In the genomic region with DNA sequence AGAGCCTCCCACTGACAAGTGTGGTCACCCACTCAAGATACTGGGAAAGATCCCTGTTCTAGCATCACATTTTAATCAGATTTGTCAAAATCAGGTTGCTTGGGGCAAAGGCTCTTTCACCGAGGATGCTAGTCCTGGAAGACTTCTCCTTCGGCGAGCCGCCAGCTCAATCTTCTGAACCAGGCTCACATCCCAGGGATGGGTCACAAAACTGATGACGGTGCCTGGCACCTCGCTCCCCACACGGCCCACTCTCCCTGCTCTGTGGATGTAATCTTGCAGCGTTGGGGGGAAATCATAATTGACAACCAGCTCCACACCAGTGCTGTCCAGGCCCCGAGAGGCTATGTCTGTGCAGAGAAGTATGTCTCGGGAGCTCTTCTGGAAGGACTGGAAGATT, we compare ENCODE assay signal across 9 cellular contexts. TPM values are rescaled to one million over a fixed set of nuclear protein-coding genes. Genes with fewer than 3 reads are reported as not detected.
DNase-seq lines count a peak whose midpoint lies in the region; ATAC-seq and TF ChIP-seq lines count a peak whose summit lies in the region.
"Had no signal": no experiment of that assay in that cellular context is flagged by ENCODE, and none has a peak within 500 bp of the region (broad histone marks: within the 10 kb centered on the region; RNA-seq: fewer than 3 reads in every experiment).

No MANE protein-coding gene starts in this region.

- H3K9me3 Mint-ChIP-seq in progenitor cell of endocrine pancreas (ENCODE audit: low read depth), result no peaks in the 10 kb centered on the region

- H3K36me3 Mint-ChIP-seq in progenitor cell of endocrine pancreas (ENCODE audit: insufficient read depth), result no peaks in the 10 kb centered on the region

- 0 out of 2 replicates have a peak, but pooled peaks cover 3% of the 10 kb centered on the region for H3F3A ChIP-seq in DOHH2 (ENCODE audit: control insufficient read depth, insufficient read depth)

- peaks cover 7% of the 10 kb centered on the region for H3K4me1 Mint-ChIP-seq in progenitor cell of endocrine pancreas (ENCODE audit: low read depth)

- H3K27ac Mint-ChIP-seq in progenitor cell of endocrine pancreas, result no peak overlapping the region

- H3K9me2 ChIP-seq in DOHH2 (replicated peaks; ENCODE audit: control insufficient read depth, low read length), result no peaks in the 10 kb centered on the region

- H3K4me3 ChIP-seq in DOHH2 (ENCODE audit: low read length), result peak overlapping the region; percentile 95
- H3K4me3 ChIP-seq in OCI-LY3 (ENCODE audit: low read length), result no peak overlapping the region; the same call in 1 of the 2 replicates
- peak overlapping the region; percentile 97 for H3K4me3 ChIP-seq in epithelial cell of esophagus (ENCODE audit: low read length)

- no peak overlapping the region for H2AFZ ChIP-seq in OCI-LY3 (ENCODE audit: low read depth, low read length)

- no peak for ATAC-seq in HG03378 (IDR thresholded peaks at IDR 0.05; ENCODE audit: unreplicated experiment)

- no peaks in the 10 kb centered on the region for H3K9me3 ChIP-seq in DOHH2 (ENCODE audit: control insufficient read depth, insufficient read depth, low read length)
- no peaks in the 10 kb centered on the region for H3K9me3 ChIP-seq in OCI-LY3 (ENCODE audit: insufficient read depth, low read length)

- DNase-seq in epithelial cell of esophagus (ENCODE audit: low read depth) (no peak), progenitor cell of endocrine pancreas (ENCODE audit: low spot score, unreplicated experiment) (no peak), substantia nigra (lab: John Stamatoyannopoulos, UW) (no peak), NCI-H1417 treated with DMSO at 0.1 percent for 48 hours (lab: John Stamatoyannopoulos, UW) (no peak)

- H3K4me3 Mint-ChIP-seq in progenitor cell of endocrine pancreas (ENCODE audit: low read depth), result peak overlapping the region; percentile 96

- H3K4me2 ChIP-seq in DOHH2 (ENCODE audit: low read length) (peak overlapping the region; percentile 98), OCI-LY3 (ENCODE audit: low read length) (peak overlapping the region; percentile 92; the same call in 1 of the 2 replicates)

- H3K27me3 ChIP-seq in DOHH2 (ENCODE audit: control insufficient read depth, low read length) (no peaks in the 10 kb centered on the region), OCI-LY3 (ENCODE audit: low read depth, low read length) (no peaks in the 10 kb centered on the region)

- H3K27me3 Mint-ChIP-seq in progenitor cell of endocrine pancreas, result no peaks in the 10 kb centered on the region

- TF ChIP-seq CTCF in DOHH2 (IDR thresholded peaks at IDR 0.05; ENCODE audit: low read depth, low read length, poor library complexity, severe bottlenecking) (no peak), OCI-LY3 (IDR thresholded peaks at IDR 0.05; ENCODE audit: low read depth, low read length) (no peak), epithelial cell of esophagus (IDR thresholded peaks at IDR 0.05; ENCODE audit: insufficient read depth, low read depth, low read length, missing control alignments) (no peak), progenitor cell of endocrine pancreas (IDR thresholded peaks at IDR 0.05; ENCODE audit: unreplicated experiment) (no peak)

- H3K9ac ChIP-seq in OCI-LY3 (ENCODE audit: low read length), result no peak overlapping the region

- H3K36me3 ChIP-seq in DOHH2 (ENCODE audit: control insufficient read depth, low read length), result peaks cover 42% of the 10 kb centered on the region
- H3K36me3 ChIP-seq in OCI-LY3 (replicated peaks; ENCODE audit: low read depth, low read length), result peaks cover 20% of the 10 kb centered on the region

- H3K27ac ChIP-seq in DOHH2 (ENCODE audit: low read depth, low read length), result no peak overlapping the region
- H3K27ac ChIP-seq in OCI-LY3 (ENCODE audit: low read length), result no peak overlapping the region
- no peak overlapping the region for H3K27ac ChIP-seq in substantia nigra (ENCODE audit: low read depth, low read length, poor library complexity, severe bottlenecking)
- H3K27ac ChIP-seq: VCaP had no signal

- H4K20me1 ChIP-seq in DOHH2 (ENCODE audit: control insufficient read depth, insufficient read depth, low read depth, low read length) (peaks cover 5% of the 10 kb centered on the region; the same call in 1 of the 2 replicates), OCI-LY3 (ENCODE audit: insufficient read depth, low read length) (no peaks in the 10 kb centered on the region)

- H3K4me1 ChIP-seq in DOHH2 (ENCODE audit: control insufficient read depth, low read length) (peaks cover 23% of the 10 kb centered on the region), OCI-LY3 (ENCODE audit: low read length) (peaks cover 16% of the 10 kb centered on the region)

- H3K79me2 ChIP-seq in DOHH2 (ENCODE audit: control insufficient read depth, low read length) (peaks cover 55% of the 10 kb centered on the region), OCI-LY3 (ENCODE audit: low read length) (peaks cover 43% of the 10 kb centered on the region)

RNA-seq across cellular contexts. Expression of a gene that starts 1.5 kb away (rescaled TPM):
- total RNA-seq in progenitor cell of endocrine pancreas, result 9.5 and 10.4 TPM in 2 replicates

RNA-seq across cellular contexts. Expression of a gene that starts 1.6 kb away (rescaled TPM):
- total RNA-seq in progenitor cell of endocrine pancreas, result 18.8 and 21.2 TPM in 2 replicates

RNA-seq across cellular contexts. Expression of a gene that starts 5.8 kb away (rescaled TPM):
- total RNA-seq in progenitor cell of endocrine pancreas, result not detected in 2 replicates
- total RNA-seq: glomerular endothelial cell had no signal

RNA-seq across cellular contexts. Expression of a gene that starts 22.2 kb away (rescaled TPM):
- not detected in 2 replicates for total RNA-seq in progenitor cell of endocrine pancreas

RNA-seq across cellular contexts. Expression of a gene that starts 41.2 kb away (rescaled TPM):
- not detected in 2 replicates for total RNA-seq in progenitor cell of endocrine pancreas
- total RNA-seq: glomerular endothelial cell had no signal
